Comparison of ENCODE assay signal across 1 cellular context in genomic region chr14:59275668-59276067, GRCh38.
TF ChIP-seq lines count a peak whose summit lies in the region.

No MANE protein-coding gene starts in this region.

TF ChIP-seq in GM23338, 12 proteins besides CTCF, POLR2A, EP300 and RAD21 (continued from another document):
- TF ChIP-seq ZNF462 (CRISPR knock-in tag; IDR thresholded peaks at IDR 0.05) (no peak), ZNF114 (CRISPR knock-in tag; IDR thresholded peaks at IDR 0.05) (no peak), NANOG (IDR thresholded peaks at IDR 0.05; ENCODE audit: borderline replicate concordance) (no peak), STAT1 (IDR thresholded peaks at IDR 0.05; ENCODE audit: unreplicated experiment) (no peak), POLR2AphosphoS5 (IDR thresholded peaks at IDR 0.05; ENCODE audit: low read depth) (no peak)
TF ChIP-seq in GM23338: peak in this region for 0.
